In the genomic region with DNA sequence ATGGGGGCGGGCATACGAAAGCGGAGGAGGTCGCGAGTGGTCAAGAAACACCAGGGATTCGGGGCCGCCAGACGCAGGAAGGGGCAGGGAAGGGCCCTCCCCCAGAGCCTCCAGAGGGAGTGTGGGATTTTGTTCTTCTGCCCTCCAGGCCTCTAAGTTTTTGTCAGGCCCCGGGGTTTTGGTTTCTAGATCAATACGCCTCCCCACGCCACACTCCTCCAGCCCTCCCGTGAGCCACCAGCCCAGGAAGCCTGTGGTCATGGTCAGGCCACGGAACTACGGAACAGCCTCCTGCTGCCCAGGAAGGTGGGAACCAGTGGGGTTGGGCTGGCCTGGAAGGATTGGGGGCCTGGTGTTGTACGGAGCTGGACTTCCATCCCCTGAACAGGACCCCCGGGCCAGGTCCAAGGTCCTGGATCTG, we compare ENCODE assay signal across 16 cellular contexts. TPM values are rescaled to one million over a fixed set of nuclear protein-coding genes. Genes with fewer than 3 reads are reported as not detected.
DNase-seq lines count a peak whose midpoint lies in the region; ATAC-seq and TF ChIP-seq lines count a peak whose summit lies in the region.
"Had no signal": no experiment of that assay in that cellular context is flagged by ENCODE, and none has a peak within 500 bp of the region (broad histone marks: within the 10 kb centered on the region; RNA-seq: fewer than 3 reads in every experiment).

No MANE protein-coding gene starts in this region.

- H3K9me3 Mint-ChIP-seq in activated T-cell treated with anti-CD3 and anti-CD28 coated beads, Interleukin-2, amount 50 U/mL, for 4 hours, result no peaks in the 10 kb centered on the region
- no peaks in the 10 kb centered on the region for H3K9me3 Mint-ChIP-seq in stimulated activated effector memory CD8-positive, alpha-beta T cell treated with anti-CD3 and anti-CD28 coated beads, Interleukin-12 subunit alpha, Interleukin-12 subunit beta, amount 100 ng/mL, for 72 hours

- no peaks in the 10 kb centered on the region for H3K36me3 Mint-ChIP-seq in activated T-cell treated with anti-CD3 and anti-CD28 coated beads, Interleukin-2, amount 50 U/mL, for 4 hours (ENCODE audit: insufficient read depth)
- peaks cover 6% of the 10 kb centered on the region for H3K36me3 Mint-ChIP-seq in stimulated activated effector memory CD8-positive, alpha-beta T cell treated with anti-CD3 and anti-CD28 coated beads, Interleukin-12 subunit alpha, Interleukin-12 subunit beta, amount 100 ng/mL, for 72 hours

- H3K4me1 Mint-ChIP-seq in activated T-cell treated with anti-CD3 and anti-CD28 coated beads, Interleukin-2, amount 50 U/mL, for 4 hours (ENCODE audit: low read depth), result peaks cover 9% of the 10 kb centered on the region
- H3K4me1 Mint-ChIP-seq in stimulated activated effector memory CD8-positive, alpha-beta T cell treated with anti-CD3 and anti-CD28 coated beads, Interleukin-12 subunit alpha, Interleukin-12 subunit beta, amount 100 ng/mL, for 72 hours, result peaks cover 19% of the 10 kb centered on the region

- TF ChIP-seq CTCF in lower lobe of right lung (IDR thresholded peaks at IDR 0.05), result no peak

- no peak for ATAC-seq in activated T-cell treated with anti-CD3 and anti-CD28 coated beads, Interleukin-2, amount 50 U/mL, for 4 hours
- no peak for ATAC-seq in lower lobe of right lung
- ATAC-seq in stimulated activated effector memory CD8-positive, alpha-beta T cell treated with anti-CD3 and anti-CD28 coated beads, Interleukin-12 subunit alpha, Interleukin-12 subunit beta, amount 100 ng/mL, for 72 hours, result peak; percentile 22
- ATAC-seq in left lobe of liver, result no peak
- ATAC-seq: HCT116 had no signal

- no peaks in the 10 kb centered on the region for H3K9me3 ChIP-seq in lower lobe of right lung
- H3K9me3 ChIP-seq: breast epithelium, SJCRH30, tibial nerve had no signal

- H3K4me3 ChIP-seq in lower lobe of right lung, result no peak overlapping the region
- H3K4me3 ChIP-seq: SJCRH30 had no signal

- DNase-seq in activated T-cell treated with anti-CD3 and anti-CD28 coated beads, Interleukin-2, amount 50 U/mL, for 4 hours, result no peak
- DNase-seq in activated T-cell treated with anti-CD3 and anti-CD28 coated beads for 4 hours (no peak), UCSD-AML1 (lab: John Stamatoyannopoulos, UW; ENCODE audit: unreplicated experiment) (peak; percentile 69), lower lobe of right lung (peak; percentile 35), left lobe of liver (ENCODE audit: low spot score) (no peak), hepatic stellate cell (ENCODE audit: low spot score) (no peak), SK-N-DZ (ENCODE audit: low spot score) (no peak)
- peak in 1 of 2 donors; percentile 57 for DNase-seq in stimulated activated effector memory CD8-positive, alpha-beta T cell treated with anti-CD3 and anti-CD28 coated beads, Interleukin-12 subunit alpha, Interleukin-12 subunit beta, amount 100 ng/mL, for 72 hours (ENCODE audit: low spot score in 2 of 2)
- DNase-seq: activated naive CD4-positive, alpha-beta T cell treated with Interleukin-2 at 50 U/mL for 16 hours; NCI-H187; NCI-H524; OCI-M1; SJCRH30 had no signal

- intact Hi-C loops in lower lobe of right lung (cut with DNase I), result no loop called here

- peaks cover 31% of the 10 kb centered on the region for H3K27me3 Mint-ChIP-seq in activated T-cell treated with anti-CD3 and anti-CD28 coated beads, Interleukin-2, amount 50 U/mL, for 4 hours (ENCODE audit: low read depth)

- H3K4me1 ChIP-seq in lower lobe of right lung, result peaks cover 40% of the 10 kb centered on the region

- peak overlapping the region; percentile 2 for H3K4me3 Mint-ChIP-seq in activated T-cell treated with anti-CD3 and anti-CD28 coated beads, Interleukin-2, amount 50 U/mL, for 4 hours
- peak overlapping the region; percentile 12 for H3K4me3 Mint-ChIP-seq in stimulated activated effector memory CD8-positive, alpha-beta T cell treated with anti-CD3 and anti-CD28 coated beads, Interleukin-12 subunit alpha, Interleukin-12 subunit beta, amount 100 ng/mL, for 72 hours

- H3K36me3 ChIP-seq in lower lobe of right lung, result no peaks in the 10 kb centered on the region
- H3K36me3 ChIP-seq: breast epithelium, SJCRH30, tibial nerve had no signal

- peaks cover 65% of the 10 kb centered on the region for H3K27me3 ChIP-seq in lower lobe of right lung (ENCODE audit: low read depth)
- H3K27me3 ChIP-seq: SJCRH30 had no signal

- no peak overlapping the region for H3K27ac Mint-ChIP-seq in stimulated activated effector memory CD8-positive, alpha-beta T cell treated with anti-CD3 and anti-CD28 coated beads, Interleukin-12 subunit alpha, Interleukin-12 subunit beta, amount 100 ng/mL, for 72 hours

- no peak overlapping the region for H3K27ac ChIP-seq in lower lobe of right lung
- H3K27ac ChIP-seq: SJCRH30 had no signal

RNA-seq across cellular contexts. Expression of gene CPLX1, which starts 38.4 kb away (rescaled TPM):
- 1 to 10 TPM in 1 of 3 donors, under 1 TPM in 2; 0.50 to 1.0 (median 0.58) TPM for total RNA-seq in activated T-cell treated with anti-CD3 and anti-CD28 coated beads, Interleukin-2, amount 50 U/mL, for 4 hours
- total RNA-seq in lower lobe of right lung (3.9 TPM), left lobe of liver (1.5 TPM)
- polyA plus RNA-seq in SK-N-DZ (2014; cell fraction: cytosol; rRNA removed), result 14.2 and 15.1 TPM in 2 replicates
- polyA plus RNA-seq in SK-N-DZ (2014; cell fraction: nucleus; rRNA removed), result 9.1 and 13.0 TPM in 2 replicates

Comparison
In these comparisons a context has a peak if more than half of its experiments do, and no peak if none do; other contexts are left out.
1. DNase-seq: peak in UCSD-AML1 (single experiment) and lower lobe of right lung (single experiment); none in activated T-cell treated with anti-CD3 and anti-CD28 coated beads, Interleukin-2, amount 50 U/mL, for 4 hours (single experiment), activated T-cell treated with anti-CD3 and anti-CD28 coated beads for 4 hours (single experiment), left lobe of liver (single experiment), hepatic stellate cell (single experiment) and SK-N-DZ (single experiment).